ENCODE assay signal across 31 cellular contexts in genomic region chr2:211161236-211161635, GRCh38.
DNase-seq lines count a peak whose midpoint lies in the region; ATAC-seq and TF ChIP-seq lines count a peak whose summit lies in the region.
"Had no signal": no experiment of that assay in that cellular context is flagged by ENCODE, and none has a peak within 500 bp of the region (broad histone marks: within the 10 kb centered on the region; RNA-seq: fewer than 3 reads in every experiment).

No MANE protein-coding gene starts in this region.

- intact Hi-C loops in PC-3 (cut with micrococcal nuclease), result no loop called here

- H3K4me3 ChIP-seq in HL-60 (replicated peaks; ENCODE audit: insufficient read depth, low read length) (no peak overlapping the region), PC-3 (ENCODE audit: low read length) (no peak overlapping the region), choroid plexus epithelial cell (ENCODE audit: low read depth, low read length) (peak overlapping the region; percentile 29), neural progenitor cell (no peak overlapping the region)
- H3K4me3 ChIP-seq: A549, esophagus muscularis mucosa, thoracic aorta had no signal

- no peaks in the 10 kb centered on the region for H3K9me2 ChIP-seq in PC-3 (replicated peaks; ENCODE audit: low read length)

- H3K27ac Mint-ChIP-seq in neural progenitor cell, result peak overlapping the region; percentile 23
- H3K27ac Mint-ChIP-seq: activated CD8-positive, alpha-beta T cell treated with anti-CD3 and anti-CD28 coated beads, Interleukin-2, amount 10 ng/mL, durations not matched to agents 7 days and 5 days; activated naive CD4-positive, alpha-beta T cell treated with anti-CD3 and anti-CD28 coated beads, Interleukin-2, amount 10 ng/mL, durations not matched to agents 7 days and 5 days; activated T-helper 17 cell treated with anti-CD3 and anti-CD28 coated beads, Interleukin-2, amount 50 U/mL, for 72 hours; dendritic cell treated with granulocyte-macrophage colony-stimulating factor and Interleukin-4, amounts not matched to agents 40 ng/mL and 50 ng/mL, for 4 days; endodermal cell; natural killer cell; T-cell had no signal

- no peak for TF ChIP-seq CTCF in HL-60 (IDR thresholded peaks at IDR 0.05; ENCODE audit: insufficient read depth, low read length)
- TF ChIP-seq CTCF in PC-3 (conservative IDR thresholded peaks at IDR 0.05; ENCODE audit: low read depth, low read length), result no peak
- no peak for TF ChIP-seq CTCF in choroid plexus epithelial cell (conservative IDR thresholded peaks at IDR 0.05; ENCODE audit: low read depth, low read length)
- no peak for TF ChIP-seq CTCF in neural progenitor cell (IDR thresholded peaks at IDR 0.05)

- H3K9me3 Mint-ChIP-seq in neural progenitor cell, result no peaks in the 10 kb centered on the region
- H3K9me3 Mint-ChIP-seq: activated naive CD4-positive, alpha-beta T cell treated with anti-CD3 and anti-CD28 coated beads, Interleukin-2, amount 10 ng/mL, durations not matched to agents 7 days and 5 days; activated T-helper 17 cell treated with anti-CD3 and anti-CD28 coated beads, Interleukin-2, amount 50 U/mL, for 72 hours; dendritic cell treated with granulocyte-macrophage colony-stimulating factor and Interleukin-4, amounts not matched to agents 40 ng/mL and 50 ng/mL, for 4 days; endodermal cell; T-cell had no signal

- H3K4me1 ChIP-seq in PC-3 (ENCODE audit: insufficient read depth, low read length) (peaks cover 17% of the 10 kb centered on the region), neural progenitor cell (no peaks in the 10 kb centered on the region)
- H3K4me1 ChIP-seq: A549, esophagus muscularis mucosa had no signal

- H3K27me3 ChIP-seq in HL-60 (ENCODE audit: insufficient read depth, poor library complexity, severe bottlenecking), result no peaks in the 10 kb centered on the region
- no peaks in the 10 kb centered on the region for H3K27me3 ChIP-seq in PC-3 (ENCODE audit: low read length)
- H3K27me3 ChIP-seq in neural progenitor cell, result no peaks in the 10 kb centered on the region
- H3K27me3 ChIP-seq: esophagus muscularis mucosa had no signal

- CTCF ChIA-PET in PC-3 (lab: Charles Lee), result interaction anchor here (0.5 kb wide), 1 partner anchor 69 kb away, joined by 7 read pairs; no protein-coding TSS in a partner anchor

- no peaks in the 10 kb centered on the region for H3F3A ChIP-seq in PC-3 (ENCODE audit: low read length, unreplicated experiment)
- no peaks in the 10 kb centered on the region for H3F3A ChIP-seq in neural progenitor cell (ENCODE audit: low read depth)

- H3K4me1 Mint-ChIP-seq in neural progenitor cell, result no peaks in the 10 kb centered on the region
- H3K4me1 Mint-ChIP-seq: activated naive CD4-positive, alpha-beta T cell treated with anti-CD3 and anti-CD28 coated beads, Interleukin-2, amount 10 ng/mL, durations not matched to agents 7 days and 5 days; activated T-helper 17 cell treated with anti-CD3 and anti-CD28 coated beads, Interleukin-2, amount 50 U/mL, for 72 hours; natural killer cell; T-cell had no signal

- BruUV-seq in PC-3 (replicated peaks; lab: Mats Ljungman, UMichigan), result no TSS peak

- no peak overlapping the region for H3K9ac ChIP-seq in PC-3 (ENCODE audit: low read length)
- no peak overlapping the region for H3K9ac ChIP-seq in neural progenitor cell

- peak overlapping the region; percentile 27; the same call in 1 of the 2 replicates for H2AFZ ChIP-seq in PC-3 (ENCODE audit: low read length)
- H2AFZ ChIP-seq in neural progenitor cell (replicated peaks), result peak overlapping the region; percentile 7

- POLR2A ChIA-PET in PC-3 (lab: Charles Lee; ENCODE audit: unreplicated experiment), result no interaction called here

- no peak overlapping the region for H3K4me3 Mint-ChIP-seq in neural progenitor cell
- H3K4me3 Mint-ChIP-seq: activated CD8-positive, alpha-beta T cell treated with anti-CD3 and anti-CD28 coated beads, Interleukin-2, amount 10 ng/mL, durations not matched to agents 7 days and 5 days; activated naive CD4-positive, alpha-beta T cell treated with anti-CD3 and anti-CD28 coated beads, Interleukin-2, amount 10 ng/mL, durations not matched to agents 7 days and 5 days; activated T-helper 17 cell treated with anti-CD3 and anti-CD28 coated beads, Interleukin-2, amount 50 U/mL, for 72 hours; dendritic cell treated with granulocyte-macrophage colony-stimulating factor and Interleukin-4, amounts not matched to agents 40 ng/mL and 50 ng/mL, for 4 days; endodermal cell; natural killer cell; T-cell had no signal

- H3K27ac ChIP-seq in HL-60 (replicated peaks) (peak overlapping the region; percentile 12), PC-3 (ENCODE audit: low read length) (no peak overlapping the region), neural progenitor cell (no peak overlapping the region)
- H3K27ac ChIP-seq: A549, esophagus muscularis mucosa, thoracic aorta, WERI-Rb-1 had no signal

- peaks cover 2% of the 10 kb centered on the region for H3K27me3 Mint-ChIP-seq in neural progenitor cell (ENCODE audit: insufficient read depth, low read depth)
- H3K27me3 Mint-ChIP-seq: activated naive CD4-positive, alpha-beta T cell treated with anti-CD3 and anti-CD28 coated beads, Interleukin-2, amount 10 ng/mL, durations not matched to agents 7 days and 5 days; dendritic cell treated with granulocyte-macrophage colony-stimulating factor and Interleukin-4, amounts not matched to agents 40 ng/mL and 50 ng/mL, for 4 days had no signal

- ATAC-seq in PC-3 (no peak), GM21619 (IDR thresholded peaks at IDR 0.05; ENCODE audit: unreplicated experiment) (no peak)
- ATAC-seq: A549; activated CD8-positive, alpha-beta T cell treated with anti-CD3 and anti-CD28 coated beads, Interleukin-2, amount 10 ng/mL, durations not matched to agents 7 days and 5 days; activated T-helper 17 cell treated with anti-CD3 and anti-CD28 coated beads, Interleukin-2, amount 50 U/mL, for 72 hours; HCT116; natural killer cell; stimulated activated naive CD8-positive, alpha-beta T cell treated with anti-CD3 and anti-CD28 coated beads, Interleukin-15, Interleukin-2, amounts not matched to agents 100 U/mL and 50 U/mL, for 24 hours; T-cell had no signal

- H3K36me3 Mint-ChIP-seq in neural progenitor cell, result no peaks in the 10 kb centered on the region
- H3K36me3 Mint-ChIP-seq: activated naive CD4-positive, alpha-beta T cell treated with anti-CD3 and anti-CD28 coated beads, Interleukin-2, amount 10 ng/mL, durations not matched to agents 7 days and 5 days; natural killer cell; T-cell had no signal

- H3K4me2 ChIP-seq in PC-3 (ENCODE audit: low read length), result no peak overlapping the region
- no peak overlapping the region for H3K4me2 ChIP-seq in neural progenitor cell
- H3K4me2 ChIP-seq: A549 had no signal

- DNase-seq in HL-60 (ENCODE audit: low read depth in 1 of 2, low spot score in 1 of 2) (no peak), PC-3 (no peak), choroid plexus epithelial cell (ENCODE audit: low read depth) (peak; percentile 57), neural progenitor cell (ENCODE audit: low spot score) (no peak), NCI-H524 (lab: John Stamatoyannopoulos, UW) (no peak), SK-N-DZ (ENCODE audit: low spot score) (no peak), NAMALWA (ENCODE audit: low spot score) (no peak)
- DNase-seq: activated CD4-positive, alpha-beta T cell treated with anti-CD3 and anti-CD28 coated beads for 4 hours; activated CD8-positive, alpha-beta T cell treated with anti-CD3 and anti-CD28 coated beads, Interleukin-2, amount 10 ng/mL, durations not matched to agents 7 days and 5 days; activated naive CD4-positive, alpha-beta T cell treated with anti-CD3 and anti-CD28 coated beads, Interleukin-2, amount 10 ng/mL, durations not matched to agents 7 days and 5 days; amniotic stem cell; DMS79; endodermal cell; GF-D8; IMR-90; kidney glomerular epithelial cell; natural killer cell; NCI-H1105 treated with DMSO at 0.1 percent for 48 hours; NCI-H187 treated with DMSO at 0.1 percent for 48 hours; NCI-H526; small intestine; stimulated activated naive CD8-positive, alpha-beta T cell treated with anti-CD3 and anti-CD28 coated beads, Interleukin-15, Interleukin-2, amounts not matched to agents 100 U/mL and 50 U/mL, for 24 hours; T-cell; WERI-Rb-1 had no signal

- H3K36me3 ChIP-seq in PC-3 (ENCODE audit: low read depth, low read length), result no peaks in the 10 kb centered on the region
- no peaks in the 10 kb centered on the region for H3K36me3 ChIP-seq in neural progenitor cell
- H3K36me3 ChIP-seq: esophagus muscularis mucosa, thoracic aorta, WERI-Rb-1 had no signal

- no peaks in the 10 kb centered on the region for H3K79me2 ChIP-seq in PC-3 (ENCODE audit: low read length)
- no peaks in the 10 kb centered on the region for H3K79me2 ChIP-seq in neural progenitor cell (ENCODE audit: low read depth)

- H3K9me3 ChIP-seq in PC-3 (ENCODE audit: low read length), result no peaks in the 10 kb centered on the region
- no peaks in the 10 kb centered on the region for H3K9me3 ChIP-seq in neural progenitor cell (ENCODE audit: low read depth)
- H3K9me3 ChIP-seq: A549, esophagus muscularis mucosa, thoracic aorta had no signal

- no peaks in the 10 kb centered on the region for H4K20me1 ChIP-seq in PC-3 (ENCODE audit: low read length)
- H4K20me1 ChIP-seq in neural progenitor cell (ENCODE audit: low read depth), result no peaks in the 10 kb centered on the region
